Comparison of ENCODE assay signal across 14 cellular contexts in genomic region chr2:239109041-239109915, GRCh38.
A peak's percentile ranks its signal among the peaks of the same experiment; 100 is the strongest.
DNase-seq lines count a peak whose midpoint lies in the region; ATAC-seq, FAIRE-seq and TF ChIP-seq lines count a peak whose summit lies in the region.
"Had no signal": no experiment of that assay in that cellular context is flagged by ENCODE, and none has a peak within 500 bp of the region (broad histone marks: within the 10 kb centered on the region; RNA-seq: fewer than 3 reads in every experiment).

No MANE protein-coding gene starts in this region.

- DNase-seq in NCI-H146 (lab: John Stamatoyannopoulos, UW) (peak; percentile 89), bronchial epithelial cell (ENCODE audit: low read depth) (peak; percentile 15), mucosa of descending colon (peak in 2 of 3 donors; percentile 64 to 70)
- no peak for DNase-seq in activated naive CD4-positive, alpha-beta T cell treated with Interleukin-2 at 50 U/mL for 16 hours
- DNase-seq in activated naive CD4-positive, alpha-beta T cell treated with anti-CD3 and anti-CD28 coated beads, Interleukin-2, amount 10 ng/mL, durations not matched to agents 7 days and 5 days = no peak
- DNase-seq: activated CD8-positive, alpha-beta T cell treated with anti-CD3 and anti-CD28 coated beads, Interleukin-2, amount 10 ng/mL, durations not matched to agents 7 days and 5 days; C1 segment of cervical spinal cord; stimulated activated naive CD4-positive, alpha-beta T cell treated with Interleukin-2 at 50 U/mL for 16 hours; T-helper 1 cell had no signal

- CTCF ChIA-PET in activated naive CD4-positive, alpha-beta T cell treated with anti-CD3 and anti-CD28 coated beads, Interleukin-2, amount 10 ng/mL, durations not matched to agents 7 days and 5 days (lab: Charles Lee) = no interaction called here

- intact Hi-C loops in mucosa of descending colon (cut with DNase I, micrococcal nuclease) = no loop called here

- ATAC-seq in mucosa of descending colon (peak; percentile 56), HG02678 (IDR thresholded peaks at IDR 0.05; ENCODE audit: unreplicated experiment) (no peak)
- no peak for ATAC-seq in stimulated activated memory B cell treated with anti-CD40 and anti-IgM and Interleukin-4, amounts not matched to agents 10 μg/mL and 1 μg/mL and 100 μg/mL, for 72 hours
- ATAC-seq: activated CD8-positive, alpha-beta T cell treated with anti-CD3 and anti-CD28 coated beads, Interleukin-2, amount 10 ng/mL, durations not matched to agents 7 days and 5 days; HCT116 had no signal

- peaks cover 0 to 86% (median 28%) of the 10 kb centered on the region in 11 experiments; a peak in 13 of 22 replicates for H4K20me1 ChIP-seq in BLaER1 treated with 17β-estradiol and CSF1 and Interleukin-3, amounts not matched to agents 10 nM and 100 nM

- no peaks in the 10 kb centered on the region for H3K9me3 ChIP-seq in BLaER1 treated with 17β-estradiol and CSF1 and Interleukin-3, amounts not matched to agents 10 nM and 100 nM (replicated peaks in 1 of 11)
- H3K9me3 ChIP-seq in mucosa of descending colon = no peaks in the 10 kb centered on the region

- H3K4me2 ChIP-seq in BLaER1 treated with 17β-estradiol and CSF1 and Interleukin-3, amounts not matched to agents 10 nM and 100 nM = peak overlapping the region in 8 of 11 experiments; percentile 54 to 100 (median 96); a peak in 16 of 22 replicates

- no peak overlapping the region for H3K4me3 Mint-ChIP-seq in stimulated activated memory B cell treated with anti-CD40 and anti-IgM and Interleukin-4, amounts not matched to agents 10 μg/mL and 1 μg/mL and 100 μg/mL, for 72 hours
- H3K4me3 Mint-ChIP-seq in activated naive CD4-positive, alpha-beta T cell treated with anti-CD3 and anti-CD28 coated beads, Interleukin-2, amount 10 ng/mL, durations not matched to agents 7 days and 5 days = no peak overlapping the region
- H3K4me3 Mint-ChIP-seq: activated CD8-positive, alpha-beta T cell treated with anti-CD3 and anti-CD28 coated beads, Interleukin-2, amount 10 ng/mL, durations not matched to agents 7 days and 5 days; nephron had no signal

- FAIRE-seq in bronchial epithelial cell (lab: Jason Lieb, UNC) = no peak

- H3K36me3 ChIP-seq in BLaER1 treated with 17β-estradiol and CSF1 and Interleukin-3, amounts not matched to agents 10 nM and 100 nM = peaks cover 40 to 84% (median 70%) of the 10 kb centered on the region in 11 experiments
- H3K36me3 ChIP-seq in bronchial epithelial cell (ENCODE audit: control insufficient read depth, insufficient read depth, low read length) (no peaks in the 10 kb centered on the region), mucosa of descending colon (ENCODE audit: low read depth) (no peaks in the 10 kb centered on the region)

- no peaks in the 10 kb centered on the region for H3K27me3 Mint-ChIP-seq in stimulated activated memory B cell treated with anti-CD40 and anti-IgM and Interleukin-4, amounts not matched to agents 10 μg/mL and 1 μg/mL and 100 μg/mL, for 72 hours
- no peaks in the 10 kb centered on the region for H3K27me3 Mint-ChIP-seq in activated naive CD4-positive, alpha-beta T cell treated with anti-CD3 and anti-CD28 coated beads, Interleukin-2, amount 10 ng/mL, durations not matched to agents 7 days and 5 days

- H3K4me1 Mint-ChIP-seq in stimulated activated memory B cell treated with anti-CD40 and anti-IgM and Interleukin-4, amounts not matched to agents 10 μg/mL and 1 μg/mL and 100 μg/mL, for 72 hours = no peaks in the 10 kb centered on the region
- no peaks in the 10 kb centered on the region for H3K4me1 Mint-ChIP-seq in activated naive CD4-positive, alpha-beta T cell treated with anti-CD3 and anti-CD28 coated beads, Interleukin-2, amount 10 ng/mL, durations not matched to agents 7 days and 5 days

- H3K9ac ChIP-seq in BLaER1 treated with 17β-estradiol and CSF1 and Interleukin-3, amounts not matched to agents 10 nM and 100 nM = peak overlapping the region in 1 of 11 experiments; percentile 23; a peak in 1 of 22 replicates

- TF ChIP-seq CTCF in bronchial epithelial cell (IDR thresholded peaks at IDR 0.05; ENCODE audit: insufficient read depth, low read length, severe bottlenecking) (no peak), mucosa of descending colon (IDR thresholded peaks at IDR 0.05) (no peak)

- no peaks in the 10 kb centered on the region for H3K27me3 ChIP-seq in BLaER1 treated with 17β-estradiol and CSF1 and Interleukin-3, amounts not matched to agents 10 nM and 100 nM
- H3K27me3 ChIP-seq in bronchial epithelial cell (ENCODE audit: control insufficient read depth, insufficient read depth, low read length) = no peaks in the 10 kb centered on the region

- H3K4me1 ChIP-seq in BLaER1 treated with 17β-estradiol and CSF1 and Interleukin-3, amounts not matched to agents 10 nM and 100 nM = peaks cover 20 to 80% (median 71%) of the 10 kb centered on the region in 10 experiments
- peaks cover 11% of the 10 kb centered on the region for H3K4me1 ChIP-seq in mucosa of descending colon (ENCODE audit: low read depth)

- no peaks in the 10 kb centered on the region for H3K9me3 Mint-ChIP-seq in stimulated activated memory B cell treated with anti-CD40 and anti-IgM and Interleukin-4, amounts not matched to agents 10 μg/mL and 1 μg/mL and 100 μg/mL, for 72 hours
- no peaks in the 10 kb centered on the region for H3K9me3 Mint-ChIP-seq in activated naive CD4-positive, alpha-beta T cell treated with anti-CD3 and anti-CD28 coated beads, Interleukin-2, amount 10 ng/mL, durations not matched to agents 7 days and 5 days
- H3K9me3 Mint-ChIP-seq: nephron had no signal

- peak overlapping the region in 1 of 11 experiments; percentile 26; a peak in 1 of 22 replicates for H3K27ac ChIP-seq in BLaER1 treated with 17β-estradiol and CSF1 and Interleukin-3, amounts not matched to agents 10 nM and 100 nM

- H3K4me3 ChIP-seq in BLaER1 treated with 17β-estradiol and CSF1 and Interleukin-3, amounts not matched to agents 10 nM and 100 nM = no peak overlapping the region
- H3K4me3 ChIP-seq in bronchial epithelial cell (ENCODE audit: low read depth, low read length) = no peak overlapping the region
- no peak overlapping the region for H3K4me3 ChIP-seq in mucosa of descending colon

- H3K27ac Mint-ChIP-seq in stimulated activated memory B cell treated with anti-CD40 and anti-IgM and Interleukin-4, amounts not matched to agents 10 μg/mL and 1 μg/mL and 100 μg/mL, for 72 hours = no peak overlapping the region
- H3K27ac Mint-ChIP-seq in activated naive CD4-positive, alpha-beta T cell treated with anti-CD3 and anti-CD28 coated beads, Interleukin-2, amount 10 ng/mL, durations not matched to agents 7 days and 5 days = no peak overlapping the region
- H3K27ac Mint-ChIP-seq: activated CD8-positive, alpha-beta T cell treated with anti-CD3 and anti-CD28 coated beads, Interleukin-2, amount 10 ng/mL, durations not matched to agents 7 days and 5 days; nephron had no signal

- peaks cover 20% of the 10 kb centered on the region for H3K36me3 Mint-ChIP-seq in stimulated activated memory B cell treated with anti-CD40 and anti-IgM and Interleukin-4, amounts not matched to agents 10 μg/mL and 1 μg/mL and 100 μg/mL, for 72 hours
- H3K36me3 Mint-ChIP-seq in activated naive CD4-positive, alpha-beta T cell treated with anti-CD3 and anti-CD28 coated beads, Interleukin-2, amount 10 ng/mL, durations not matched to agents 7 days and 5 days = peaks cover 20% of the 10 kb centered on the region

Comparison
In these comparisons a context has a peak if more than half of its experiments do, and no peak if none do; other contexts are left out.
1. DNase-seq: peak in NCI-H146 (single experiment), bronchial epithelial cell (single experiment) and mucosa of descending colon (2 of 3); none in activated naive CD4-positive, alpha-beta T cell treated with Interleukin-2 at 50 U/mL for 16 hours (single experiment) and activated naive CD4-positive, alpha-beta T cell treated with anti-CD3 and anti-CD28 coated beads, Interleukin-2, amount 10 ng/mL, durations not matched to agents 7 days and 5 days (single experiment).